In the genomic region with DNA sequence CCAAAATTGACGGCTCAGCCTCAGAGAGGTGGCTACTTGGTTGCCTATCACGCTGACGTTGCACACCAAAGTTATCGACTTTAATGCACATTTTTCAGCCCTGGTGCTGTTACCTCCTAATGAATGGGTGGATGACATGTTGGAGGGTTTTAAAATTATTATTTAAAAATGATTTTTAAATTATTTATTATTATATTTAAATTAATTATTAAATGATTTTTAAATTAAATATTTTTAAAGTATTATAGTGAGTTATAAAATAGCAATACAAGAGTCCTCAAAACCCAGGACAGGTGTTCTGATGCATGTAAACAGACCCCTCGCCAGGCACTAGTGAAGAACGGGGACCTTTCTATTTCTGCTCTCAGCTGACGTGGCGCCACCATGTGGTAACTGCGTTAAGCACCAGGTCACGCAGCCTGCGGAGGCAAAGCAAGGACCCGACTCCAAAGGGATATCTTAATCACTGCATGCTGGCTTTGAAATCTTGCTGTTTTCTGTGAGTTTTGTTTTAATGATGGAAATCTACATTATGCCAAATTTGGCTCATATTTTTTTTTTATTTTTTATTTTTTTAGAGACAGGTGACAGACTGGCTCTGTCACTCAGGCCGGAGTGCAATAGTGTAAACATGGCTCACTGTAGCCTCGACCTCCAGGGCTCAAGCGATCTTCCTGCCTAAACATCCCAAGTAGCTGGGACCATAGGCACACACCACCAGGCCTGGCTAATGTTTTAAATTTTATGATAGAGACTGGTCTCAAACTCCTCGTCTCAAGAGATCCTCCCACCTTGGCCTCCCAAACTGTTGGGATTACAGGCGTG, we compare ENCODE assay signal across 1 cellular context.
A peak's percentile ranks its signal among the peaks of the same experiment; 100 is the strongest.
TF ChIP-seq lines count a peak whose summit lies in the region.

No MANE protein-coding gene starts in this region.

TF ChIP-seq in IMR-90, 13 proteins besides CTCF, POLR2A, EP300 and RAD21:
- TF ChIP-seq NFE2L2 (IDR thresholded peaks at IDR 0.05; ENCODE audit: low read depth, low read length): no peak
- no peak for TF ChIP-seq MAFK (IDR thresholded peaks at IDR 0.05; ENCODE audit: low read depth, low read length)
- TF ChIP-seq SMC3 (IDR thresholded peaks at IDR 0.05; ENCODE audit: low read depth, low read length): peak; percentile 70
